Comparison of ENCODE assay signal across 19 cellular contexts in genomic region chr4:42523066-42523718, GRCh38.
"Had no signal": no experiment of that assay in that cellular context is flagged by ENCODE, and none has a peak within 500 bp of the region (broad histone marks: within the 10 kb centered on the region; RNA-seq: fewer than 3 reads in every experiment).

No MANE protein-coding gene starts in this region.

- H3K4me1 ChIP-seq: lower lobe of right lung, upper lobe of left lung had no signal

- H3K4me1 Mint-ChIP-seq: naive B cell had no signal

- ATAC-seq: left colon, lower lobe of right lung had no signal

- H3K36me3 ChIP-seq: cardiac muscle cell, thoracic aorta had no signal

- H3K27me3 Mint-ChIP-seq: naive B cell had no signal

- H3K27ac ChIP-seq: cardiac muscle cell, epithelial cell of prostate, lower lobe of right lung, thoracic aorta, upper lobe of left lung had no signal

- DNase-seq: activated naive CD4-positive, alpha-beta T cell treated with Interleukin-2 at 50 U/mL for 16 hours; activated T-cell treated with anti-CD3 and anti-CD28 coated beads, Interleukin-2, amount 50 U/mL, for 1 hour; amygdala; islet precursor cell; left colon; lower lobe of right lung; naive B cell; occipital lobe; posterior cingulate gyrus; stimulated activated CD4-positive, alpha-beta T cell treated with anti-CD3 and anti-CD28 coated beads, Interleukin-2, amount 100 ng/mL, for 48 hours; stimulated activated naive CD4-positive, alpha-beta T cell treated with Interleukin-2 at 50 U/mL for 16 hours; T-helper 1 cell; T-helper 9 cell; upper lobe of left lung had no signal

- FAIRE-seq: frontal cortex had no signal

- H3K4me3 ChIP-seq: cardiac muscle cell, lower lobe of right lung, thoracic aorta, upper lobe of left lung had no signal

- H3K9me3 ChIP-seq: lower lobe of right lung, thoracic aorta, upper lobe of left lung had no signal

- H3K4me3 Mint-ChIP-seq: naive B cell, neural crest cell had no signal

- H3K27me3 ChIP-seq: cardiac muscle cell, upper lobe of left lung had no signal

- H3K9me3 Mint-ChIP-seq: naive B cell, neural crest cell had no signal
